In the genomic region with DNA sequence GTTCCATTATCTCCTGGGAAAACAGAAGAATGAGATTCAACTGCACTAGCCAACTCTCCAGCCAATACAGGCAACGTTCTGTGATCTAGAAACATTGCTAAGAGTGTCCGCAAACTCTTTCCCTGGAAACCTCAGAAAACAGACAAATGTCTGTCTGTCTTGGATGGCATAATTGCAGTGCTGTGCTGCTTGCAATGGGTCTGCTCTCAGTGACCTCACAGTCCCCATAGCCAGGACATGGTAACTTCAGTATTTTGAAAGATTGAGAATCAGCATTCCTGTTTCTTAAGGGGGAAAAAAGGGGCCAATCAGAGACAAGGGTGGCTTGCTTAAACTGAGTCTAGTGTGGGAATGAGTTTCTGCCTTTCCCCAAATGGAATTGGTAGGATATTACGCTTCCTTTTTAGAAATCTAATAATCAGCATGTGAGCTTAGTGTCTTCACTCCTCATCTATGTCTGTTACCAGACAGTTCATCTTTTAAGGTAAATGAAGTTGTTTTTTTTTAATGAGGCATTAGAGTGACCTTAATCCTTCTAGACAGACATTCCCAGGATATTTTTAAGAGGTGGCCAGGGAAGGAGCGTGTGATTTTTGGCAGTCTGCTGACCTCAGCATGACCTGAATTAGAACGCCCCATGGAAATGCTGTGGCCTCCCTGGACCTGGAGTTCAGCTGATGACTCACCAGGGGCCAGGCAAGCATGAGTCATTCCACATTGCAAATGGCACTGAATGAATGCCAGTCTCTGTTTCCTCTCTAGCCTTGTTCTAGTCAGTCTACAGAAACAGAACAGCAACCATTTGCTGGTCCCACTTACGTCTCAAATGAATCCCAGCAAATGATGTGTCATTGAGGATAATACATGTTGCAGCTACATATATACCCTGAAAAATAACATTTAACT, we compare ENCODE assay signal across 9 cellular contexts.
A peak's percentile ranks its signal among the peaks of the same experiment; 100 is the strongest.
DNase-seq lines count a peak whose midpoint lies in the region; ATAC-seq and TF ChIP-seq lines count a peak whose summit lies in the region.
"Had no signal": no experiment of that assay in that cellular context is flagged by ENCODE, and none has a peak within 500 bp of the region (broad histone marks: within the 10 kb centered on the region; RNA-seq: fewer than 3 reads in every experiment).

No MANE protein-coding gene starts in this region.

- 34 to 54% methylated on average over 4 to 6 of the region's 6 CpGs for WGBS in gastroesophageal sphincter (ENCODE audit: low coverage in 1 of 2), 2 donors

- no peaks in the 10 kb centered on the region for H3K36me3 ChIP-seq in gastroesophageal sphincter

- peaks cover 22% of the 10 kb centered on the region for H3K4me1 Mint-ChIP-seq in WTC11
- peaks cover 28% of the 10 kb centered on the region for H3K4me1 Mint-ChIP-seq in osteocyte (ENCODE audit: unreplicated experiment)

- no peak for TF ChIP-seq EP300 in gastroesophageal sphincter (IDR thresholded peaks at IDR 0.05)

- CTCF ChIA-PET in WTC11 (lab: Charles Lee) = interaction anchor here (1.0 to 1.5 kb wide), 2 partner anchors 43 to 87 kb away, joined by 3 to 4 read pairs; no protein-coding TSS in a partner anchor

- peak; percentile 97 for DNase-seq in EH (ENCODE audit: low read depth)
- peak; percentile 21 for DNase-seq in WTC11 (ENCODE audit: low spot score)
- no peak for DNase-seq in osteocyte (ENCODE audit: extremely low spot score, unreplicated experiment)
- no peak for DNase-seq in NCI-H187 (lab: John Stamatoyannopoulos, UW)
- DNase-seq in NCI-H1436 treated with DMSO at 0.1 percent for 48 hours (lab: John Stamatoyannopoulos, UW) = no peak

- POLR2A ChIA-PET in WTC11 (lab: Charles Lee) = no interaction called here

- H3K27ac Mint-ChIP-seq in WTC11 (no peak overlapping the region), osteocyte (ENCODE audit: unreplicated experiment) (peak overlapping the region; percentile 74)

- TF ChIP-seq POLR2A in gastroesophageal sphincter (IDR thresholded peaks at IDR 0.05) = no peak

- H3K9me3 ChIP-seq in gastroesophageal sphincter = no peaks in the 10 kb centered on the region

- H3K36me3 Mint-ChIP-seq in WTC11 (no peaks in the 10 kb centered on the region), osteocyte (ENCODE audit: unreplicated experiment) (no peaks in the 10 kb centered on the region)

- no peaks in the 10 kb centered on the region for H3K27me3 Mint-ChIP-seq in WTC11 (ENCODE audit: low read depth)
- H3K27me3 Mint-ChIP-seq in osteocyte (ENCODE audit: unreplicated experiment) = no peaks in the 10 kb centered on the region

- H3K4me1 ChIP-seq in gastroesophageal sphincter = peaks cover 13 to 54% (median 13%) of the 10 kb centered on the region in 3 donors

- H3K27me3 ChIP-seq in gastroesophageal sphincter = no peaks in the 10 kb centered on the region

- H3K9me3 Mint-ChIP-seq in WTC11 (no peaks in the 10 kb centered on the region), osteocyte (ENCODE audit: unreplicated experiment) (no peaks in the 10 kb centered on the region)

- TF ChIP-seq CTCF in WTC11 (IDR thresholded peaks at IDR 0.05) (no peak), gastroesophageal sphincter (IDR thresholded peaks at IDR 0.05) (no peak), osteocyte (IDR thresholded peaks at IDR 0.05) (no peak)

- no peak overlapping the region for H3K4me3 ChIP-seq in gastroesophageal sphincter

- peak overlapping the region; percentile 46 to 61 (median 56) for H3K27ac ChIP-seq in gastroesophageal sphincter
- H3K27ac ChIP-seq: KMS-11 had no signal

- H3K4me3 Mint-ChIP-seq in WTC11 = no peak overlapping the region
- no peak overlapping the region for H3K4me3 Mint-ChIP-seq in osteocyte (ENCODE audit: unreplicated experiment)

- peak; percentile 59 for ATAC-seq in HG02981 (IDR thresholded peaks at IDR 0.05; ENCODE audit: unreplicated experiment)
- ATAC-seq in WTC11 = peak; percentile 88
- ATAC-seq in gastroesophageal sphincter = peak; percentile 87
- ATAC-seq in HG03139 (IDR thresholded peaks at IDR 0.05; ENCODE audit: unreplicated experiment) = no peak

TF ChIP-seq in WTC11, 78 proteins besides CTCF, POLR2A, EP300 and RAD21:
- TF ChIP-seq, protein P1, sequence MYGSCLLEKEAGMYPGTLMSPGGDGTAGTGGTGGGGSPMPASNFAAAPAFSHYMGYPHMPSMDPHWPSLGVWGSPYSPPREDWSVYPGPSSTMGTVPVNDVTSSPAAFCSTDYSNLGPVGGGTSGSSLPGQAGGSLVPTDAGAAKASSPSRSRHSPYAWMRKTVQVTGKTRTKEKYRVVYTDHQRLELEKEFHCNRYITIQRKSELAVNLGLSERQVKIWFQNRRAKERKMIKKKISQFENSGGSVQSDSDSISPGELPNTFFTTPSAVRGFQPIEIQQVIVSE (CRISPR knock-in tag; IDR thresholded peaks at IDR 0.05; ENCODE audit: borderline replicate concordance) = no peak
- no peak for TF ChIP-seq SP1 (CRISPR knock-in tag; conservative IDR thresholded peaks at IDR 0.05)
- TF ChIP-seq GABPB1 (CRISPR knock-in tag; IDR thresholded peaks at IDR 0.05) = 0 out of 2 replicates have a peak, but pooled peaks have one; percentile 21

Comparison
In these comparisons a context has a peak if more than half of its experiments do, and no peak if none do; other contexts are left out.
1. DNase-seq: peak in EH (single experiment) and WTC11 (single experiment); none in osteocyte (single experiment), NCI-H187 (0 of 2) and NCI-H1436 treated with DMSO at 0.1 percent for 48 hours (single experiment).